1 cellular context compared by ENCODE assay signal in the genomic region with DNA sequence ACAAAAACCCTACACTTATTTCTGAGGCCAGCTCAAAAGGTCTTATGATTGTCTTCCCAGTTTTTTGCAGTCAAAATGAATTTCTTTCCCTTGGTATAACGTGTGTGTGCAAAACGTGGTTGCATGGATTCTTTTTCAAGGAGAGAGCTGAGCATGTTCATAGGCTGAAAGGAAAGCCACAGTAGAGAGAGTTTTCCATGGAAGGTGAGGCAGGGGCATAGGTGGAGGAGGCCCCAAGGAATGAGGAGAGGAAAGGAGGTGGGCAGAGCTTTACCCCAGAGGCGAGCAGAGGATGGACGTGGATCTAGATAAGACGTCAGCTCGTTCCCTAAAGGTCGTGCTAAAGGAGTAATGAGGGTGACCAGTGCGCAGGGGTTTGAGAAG.
TF ChIP-seq lines count a peak whose summit lies in the region.

No MANE protein-coding gene starts in this region.

TF ChIP-seq in WTC11, 78 proteins besides CTCF, POLR2A, EP300 and RAD21 (continued from another document):
- TF ChIP-seq, protein P1, sequence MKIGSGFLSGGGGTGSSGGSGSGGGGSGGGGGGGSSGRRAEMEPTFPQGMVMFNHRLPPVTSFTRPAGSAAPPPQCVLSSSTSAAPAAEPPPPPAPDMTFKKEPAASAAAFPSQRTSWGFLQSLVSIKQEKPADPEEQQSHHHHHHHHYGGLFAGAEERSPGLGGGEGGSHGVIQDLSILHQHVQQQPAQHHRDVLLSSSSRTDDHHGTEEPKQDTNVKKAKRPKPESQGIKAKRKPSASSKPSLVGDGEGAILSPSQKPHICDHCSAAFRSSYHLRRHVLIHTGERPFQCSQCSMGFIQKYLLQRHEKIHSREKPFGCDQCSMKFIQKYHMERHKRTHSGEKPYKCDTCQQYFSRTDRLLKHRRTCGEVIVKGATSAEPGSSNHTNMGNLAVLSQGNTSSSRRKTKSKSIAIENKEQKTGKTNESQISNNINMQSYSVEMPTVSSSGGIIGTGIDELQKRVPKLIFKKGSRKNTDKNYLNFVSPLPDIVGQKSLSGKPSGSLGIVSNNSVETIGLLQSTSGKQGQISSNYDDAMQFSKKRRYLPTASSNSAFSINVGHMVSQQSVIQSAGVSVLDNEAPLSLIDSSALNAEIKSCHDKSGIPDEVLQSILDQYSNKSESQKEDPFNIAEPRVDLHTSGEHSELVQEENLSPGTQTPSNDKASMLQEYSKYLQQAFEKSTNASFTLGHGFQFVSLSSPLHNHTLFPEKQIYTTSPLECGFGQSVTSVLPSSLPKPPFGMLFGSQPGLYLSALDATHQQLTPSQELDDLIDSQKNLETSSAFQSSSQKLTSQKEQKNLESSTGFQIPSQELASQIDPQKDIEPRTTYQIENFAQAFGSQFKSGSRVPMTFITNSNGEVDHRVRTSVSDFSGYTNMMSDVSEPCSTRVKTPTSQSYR (CRISPR knock-in tag; IDR thresholded peaks at IDR 0.05) = no peak
- TF ChIP-seq NFATC4 (CRISPR knock-in tag; IDR thresholded peaks at IDR 0.05) (no peak), HMGA2 (CRISPR knock-in tag; IDR thresholded peaks at IDR 0.05) (no peak), CREM (CRISPR knock-in tag; IDR thresholded peaks at IDR 0.05) (no peak)
- TF ChIP-seq, protein P2, sequence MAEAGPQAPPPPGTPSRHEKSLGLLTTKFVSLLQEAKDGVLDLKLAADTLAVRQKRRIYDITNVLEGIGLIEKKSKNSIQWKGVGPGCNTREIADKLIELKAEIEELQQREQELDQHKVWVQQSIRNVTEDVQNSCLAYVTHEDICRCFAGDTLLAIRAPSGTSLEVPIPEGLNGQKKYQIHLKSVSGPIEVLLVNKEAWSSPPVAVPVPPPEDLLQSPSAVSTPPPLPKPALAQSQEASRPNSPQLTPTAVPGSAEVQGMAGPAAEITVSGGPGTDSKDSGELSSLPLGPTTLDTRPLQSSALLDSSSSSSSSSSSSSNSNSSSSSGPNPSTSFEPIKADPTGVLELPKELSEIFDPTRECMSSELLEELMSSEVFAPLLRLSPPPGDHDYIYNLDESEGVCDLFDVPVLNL (CRISPR knock-in tag; IDR thresholded peaks at IDR 0.05; ENCODE audit: borderline replicate concordance, low read depth) = no peak
- TF ChIP-seq, protein P3, sequence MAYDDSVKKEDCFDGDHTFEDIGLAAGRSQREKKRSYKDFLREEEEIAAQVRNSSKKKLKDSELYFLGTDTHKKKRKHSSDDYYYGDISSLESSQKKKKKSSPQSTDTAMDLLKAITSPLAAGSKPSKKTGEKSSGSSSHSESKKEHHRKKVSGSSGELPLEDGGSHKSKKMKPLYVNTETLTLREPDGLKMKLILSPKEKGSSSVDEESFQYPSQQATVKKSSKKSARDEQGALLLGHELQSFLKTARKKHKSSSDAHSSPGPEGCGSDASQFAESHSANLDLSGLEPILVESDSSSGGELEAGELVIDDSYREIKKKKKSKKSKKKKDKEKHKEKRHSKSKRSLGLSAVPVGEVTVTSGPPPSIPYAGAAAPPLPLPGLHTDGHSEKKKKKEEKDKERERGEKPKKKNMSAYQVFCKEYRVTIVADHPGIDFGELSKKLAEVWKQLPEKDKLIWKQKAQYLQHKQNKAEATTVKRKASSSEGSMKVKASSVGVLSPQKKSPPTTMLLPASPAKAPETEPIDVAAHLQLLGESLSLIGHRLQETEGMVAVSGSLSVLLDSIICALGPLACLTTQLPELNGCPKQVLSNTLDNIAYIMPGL (CRISPR knock-in tag; IDR thresholded peaks at IDR 0.05) = no peak
- TF ChIP-seq, protein P4, sequence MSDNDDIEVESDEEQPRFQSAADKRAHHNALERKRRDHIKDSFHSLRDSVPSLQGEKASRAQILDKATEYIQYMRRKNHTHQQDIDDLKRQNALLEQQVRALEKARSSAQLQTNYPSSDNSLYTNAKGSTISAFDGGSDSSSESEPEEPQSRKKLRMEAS (CRISPR knock-in tag; IDR thresholded peaks at IDR 0.05) = no peak
